17 cellular contexts compared by ENCODE assay signal in the genomic region with DNA sequence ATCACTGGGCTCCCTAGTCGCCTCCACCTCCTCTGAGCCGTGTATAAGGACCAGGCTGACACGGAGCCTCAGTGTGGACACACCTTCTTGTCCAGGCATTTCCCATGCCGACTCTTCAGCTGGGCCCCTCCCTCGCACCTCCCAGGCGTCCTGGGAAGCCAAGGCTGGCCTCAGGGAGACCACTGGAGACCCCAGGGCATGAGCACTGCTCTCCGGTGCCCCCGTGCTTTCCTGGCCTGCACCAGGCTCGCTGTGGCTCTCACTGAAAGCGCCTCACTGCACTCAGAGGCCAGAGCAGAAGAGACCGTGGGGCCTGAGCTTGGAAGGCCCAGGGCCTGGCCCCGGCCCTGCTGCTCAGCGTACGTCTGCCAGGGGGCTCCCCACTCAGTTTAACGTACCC. TPM values are rescaled to one million over a fixed set of nuclear protein-coding genes. Genes with fewer than 3 reads are reported as not detected.
DNase-seq lines count a peak whose midpoint lies in the region; ATAC-seq, FAIRE-seq and TF ChIP-seq lines count a peak whose summit lies in the region.
"Had no signal": no experiment of that assay in that cellular context is flagged by ENCODE, and none has a peak within 500 bp of the region (broad histone marks: within the 10 kb centered on the region; RNA-seq: fewer than 3 reads in every experiment).

No MANE protein-coding gene starts in this region.

- peaks cover 7% of the 10 kb centered on the region for H3K9me3 Mint-ChIP-seq in WTC11

- no peak for TF ChIP-seq RAD21 in HepG2 (CRISPR knock-in tag; IDR thresholded peaks at IDR 0.05)

- H3K27ac ChIP-seq in HepG2 (ENCODE audit: extremely low read length, insufficient read depth, low read length) (no peak overlapping the region), sigmoid colon (no peak overlapping the region)
- H3K27ac ChIP-seq: C4-2B had no signal

- H3K4me3 Mint-ChIP-seq in WTC11: no peak overlapping the region

- in situ Hi-C loops in HepG2 (cut with HindIII; ENCODE audit: extremely low pct_ligation_motif_present, low pct_unique_long_range_greater_than_20kb): no loop called here

- peaks cover 4% of the 10 kb centered on the region for H3K36me3 Mint-ChIP-seq in WTC11

- BruUV-seq in HepG2 (replicated peaks; lab: Mats Ljungman, UMichigan): no TSS peak

- no peaks in the 10 kb centered on the region for H3K27me3 Mint-ChIP-seq in WTC11 (ENCODE audit: low read depth)

- no peak for TF ChIP-seq EP300 in HepG2 (IDR thresholded peaks at IDR 0.05; ENCODE audit: low read depth in 2 of 2, low read length in 2 of 2)
- no peak for TF ChIP-seq EP300 in HepG2 (CRISPR knock-in tag; IDR thresholded peaks at IDR 0.05; ENCODE audit: borderline replicate concordance)
- TF ChIP-seq EP300 in sigmoid colon (IDR thresholded peaks at IDR 0.05): no peak

- H3K79me2 ChIP-seq in HepG2 (ENCODE audit: insufficient read depth, low read length): no peaks in the 10 kb centered on the region

- H3K4me3 ChIP-seq in HepG2 (replicated peaks in 1 of 3; ENCODE audit: insufficient read depth in 1 of 3, low read depth in 2 of 3, low read length in 3 of 3): no peak overlapping the region
- H3K4me3 ChIP-seq in sigmoid colon: no peak overlapping the region

- H3K27me3 ChIP-seq in HepG2 (ENCODE audit: control insufficient read depth in 1 of 2, insufficient read depth in 2 of 2, low read length in 2 of 2) (no peaks in the 10 kb centered on the region), sigmoid colon (no peaks in the 10 kb centered on the region)

- H3K4me2 ChIP-seq in HepG2 (ENCODE audit: low read depth, low read length): no peak overlapping the region

- ATAC-seq in WTC11: peak; percentile 61
- ATAC-seq in HepG2: peak; percentile 41
- no peak for ATAC-seq in GM21381 (IDR thresholded peaks at IDR 0.05; ENCODE audit: unreplicated experiment)
- no peak for ATAC-seq in GM19351 (IDR thresholded peaks at IDR 0.05; ENCODE audit: unreplicated experiment)

- H3K4me1 ChIP-seq in HepG2 (ENCODE audit: insufficient read depth, low read length) (no peaks in the 10 kb centered on the region), sigmoid colon (no peaks in the 10 kb centered on the region)

- DNase-seq in activated effector memory CD4-positive, alpha-beta T cell treated with anti-CD3 and anti-CD28 coated beads, Interleukin-2, amount 50 U/mL, for 16 hours: peak; percentile 54
- no peak for DNase-seq in activated effector memory CD4-positive, alpha-beta T cell treated with Interleukin-2 at 50 U/mL for 16 hours
- peak; percentile 39 for DNase-seq in WTC11 (ENCODE audit: low spot score)
- DNase-seq in HepG2 (ENCODE audit: low spot score): no peak
- DNase-seq in sigmoid colon: peak; percentile 54
- no peak for DNase-seq in stimulated activated CD4-positive, alpha-beta T cell treated with anti-CD3 and anti-CD28 coated beads, Interleukin-1b, Interleukin-23, amount 100 ng/mL, for 48 hours
- DNase-seq: IMR-90, Kasumi-1, NCI-H1105 treated with DMSO at 0.1 percent for 48 hours, NCI-H187, NCI-H510A, NCI-H82 had no signal

- TF ChIP-seq CTCF in WTC11 (IDR thresholded peaks at IDR 0.05) (no peak), HepG2 (CRISPR knock-in tag; IDR thresholded peaks at IDR 0.05) (0 out of 2 replicates have a peak, but pooled peaks have one; percentile 23), sigmoid colon (IDR thresholded peaks at IDR 0.05) (no peak)

- 57% methylated on average over 13 of the region's 15 CpGs for WGBS in HepG2 (ENCODE audit: low lambda C conversion rate)
- WGBS in sigmoid colon, 2 donors: 91 to 92% methylated on average over 15 of the region's 15 CpGs

- no peak overlapping the region for H3K27ac Mint-ChIP-seq in WTC11

- intact Hi-C loops in HepG2 (cut with micrococcal nuclease; ENCODE audit: unreplicated experiment) (no loop called here), sigmoid colon (cut with DNase I) (no loop called here)

- no peaks in the 10 kb centered on the region for H3K9me3 ChIP-seq in HepG2 (ENCODE audit: low read length)
- H3K9me3 ChIP-seq in sigmoid colon: no peaks in the 10 kb centered on the region

- no peak for FAIRE-seq in HepG2 (lab: Jason Lieb, UNC)
- FAIRE-seq: A204.1, RCC 7860 had no signal

- H3K4me1 Mint-ChIP-seq in WTC11: no peaks in the 10 kb centered on the region

- H2AFZ ChIP-seq in HepG2 (ENCODE audit: low read length): no peak overlapping the region

- TF ChIP-seq POLR2A in HepG2 (IDR thresholded peaks at IDR 0.05; ENCODE audit: insufficient read depth in 1 of 2, low read depth in 2 of 2, low read length in 2 of 2): no peak
- no peak for TF ChIP-seq POLR2A in sigmoid colon (IDR thresholded peaks at IDR 0.05)

- H3K9ac ChIP-seq in HepG2 (ENCODE audit: insufficient read depth, low read depth, low read length): no peak overlapping the region

- H4K20me1 ChIP-seq in HepG2 (ENCODE audit: insufficient read depth, low read length): no peaks in the 10 kb centered on the region; the same call in 1 of the 2 replicates

- H3K36me3 ChIP-seq in HepG2 (replicated peaks in 1 of 2; ENCODE audit: control insufficient read depth in 1 of 2, insufficient read depth in 2 of 2, low read length in 2 of 2) (no peaks in the 10 kb centered on the region), sigmoid colon (peaks cover 10 to 41% (median 14%) of the 10 kb centered on the region in 4 donors)

- POLR2A ChIA-PET in WTC11 (lab: Charles Lee): no interaction called here
- POLR2A ChIA-PET in HepG2 (lab: Yijun Ruan, JAX): no interaction called here

- CTCF ChIA-PET in WTC11 (lab: Charles Lee) (interaction anchor here (0.7 to 1.5 kb wide), 9 partner anchors 10 to 133 kb away, joined by 3 to 7 read pairs (median 3); no protein-coding TSS in a partner anchor), HepG2 (lab: Yijun Ruan, JAX; ENCODE audit: low intra/inter-chr PET ratio, low total read pairs) (no interaction called here)

RNA-seq across cellular contexts. Expression of a gene that starts 31.4 kb away (rescaled TPM):
- total RNA-seq in WTC11 (2021) (4.0 to 4.6 TPM (median 4.4 TPM) in 3 replicates), HepG2 (2016; rRNA removed; fragmentation: Illumina TruSeq; extraction: Trizol) (3.9 and 4.6 TPM in 2 replicates), sigmoid colon (10 to 100 TPM in 1 of 4 donors, 1 to 10 TPM in 3; 6.1 to 15.5 (median 8.1) TPM)
- 2.1 and 2.2 TPM in 2 replicates for total RNA-seq in HepG2 (2016; cell fraction: cytosol; rRNA removed; fragmentation: Illumina TruSeq; extraction: Trizol; ENCODE audit: low read depth)
- 3.2 and 4.3 TPM in 2 replicates for total RNA-seq in HepG2 (2016; cell fraction: insoluble cytoplasmic fraction; rRNA removed; fragmentation: Illumina TruSeq; extraction: Trizol)
- 2.1 and 2.5 TPM in 2 replicates for total RNA-seq in HepG2 (2016; cell fraction: membrane; rRNA removed; fragmentation: Illumina TruSeq; extraction: Trizol)
- 5.9 and 7.5 TPM in 2 replicates for total RNA-seq in HepG2 (2016; cell fraction: nucleus; rRNA removed; fragmentation: Illumina TruSeq; extraction: Trizol)
- polyA plus RNA-seq in HepG2 (2011; rRNA removed) (4.2 and 4.3 TPM in 2 replicates), sigmoid colon (1 to 10 TPM; 1.4 to 6.2 (median 1.8) TPM)
- polyA plus RNA-seq in HepG2 (2011; cell fraction: cytosol; rRNA removed): 1.8 and 1.9 TPM in 2 replicates
- 14.3 and 14.5 TPM in 2 replicates for polyA plus RNA-seq in HepG2 (2011; cell fraction: nucleus; rRNA removed)
- polyA plus RNA-seq in HepG2 (2012): 3.2 and 3.6 TPM in 2 replicates
- 0.82 and 0.88 TPM in 2 replicates for polyA plus RNA-seq in HepG2 (2016; cell fraction: cytosol; fragmentation: Illumina TruSeq; extraction: Trizol; ENCODE audit: low read depth)
- polyA plus RNA-seq in HepG2 (2016; cell fraction: insoluble cytoplasmic fraction; fragmentation: Illumina TruSeq; extraction: Trizol; ENCODE audit: low read depth): 3.6 and 4.7 TPM in 2 replicates
- 2.6 and 2.7 TPM in 2 replicates for polyA plus RNA-seq in HepG2 (2016; cell fraction: membrane; fragmentation: Illumina TruSeq; extraction: Trizol; ENCODE audit: low read depth)
- 11.7 and 14.6 TPM in 2 replicates for polyA plus RNA-seq in HepG2 (2016; cell fraction: nucleus; fragmentation: Illumina TruSeq; extraction: Trizol; ENCODE audit: insufficient read depth, low read depth)
- 2.7 and 3.0 TPM in 2 replicates for polyA minus RNA-seq in HepG2 (2011; rRNA and poly(A)+ RNA removed; ENCODE audit: low replicate concordance)
- polyA minus RNA-seq in HepG2 (2011; cell fraction: cytosol; rRNA and poly(A)+ RNA removed): 0.88 and 1.4 TPM in 2 replicates
- polyA minus RNA-seq in HepG2 (2011; cell fraction: nucleus; rRNA and poly(A)+ RNA removed): 11.1 and 12.3 TPM in 2 replicates

RNA-seq across cellular contexts. Expression of a gene that starts 33.6 kb away (rescaled TPM):
- total RNA-seq in WTC11 (2021) (12.2 to 14.1 TPM (median 13.6 TPM) in 3 replicates), HepG2 (2016; rRNA removed; fragmentation: Illumina TruSeq; extraction: Trizol) (3.5 and 4.7 TPM in 2 replicates), sigmoid colon (10 to 100 TPM in 1 of 4 donors, 1 to 10 TPM in 3; 7.7 to 10.2 (median 9.3) TPM)
- total RNA-seq in HepG2 (2016; cell fraction: cytosol; rRNA removed; fragmentation: Illumina TruSeq; extraction: Trizol; ENCODE audit: low read depth): 1.3 and 1.8 TPM in 2 replicates
- 3.2 and 5.1 TPM in 2 replicates for total RNA-seq in HepG2 (2016; cell fraction: insoluble cytoplasmic fraction; rRNA removed; fragmentation: Illumina TruSeq; extraction: Trizol)
- total RNA-seq in HepG2 (2016; cell fraction: membrane; rRNA removed; fragmentation: Illumina TruSeq; extraction: Trizol): 3.2 and 3.7 TPM in 2 replicates
- total RNA-seq in HepG2 (2016; cell fraction: nucleus; rRNA removed; fragmentation: Illumina TruSeq; extraction: Trizol): 2.9 and 3.1 TPM in 2 replicates
- polyA plus RNA-seq in HepG2 (2011; rRNA removed) (2.3 and 3.7 TPM in 2 replicates), sigmoid colon (10 to 100 TPM; 27.0 to 50.8 (median 28.2) TPM)
- polyA plus RNA-seq in HepG2 (2011; cell fraction: cytosol; rRNA removed): 3.1 and 4.4 TPM in 2 replicates
- 12.7 and 14.5 TPM in 2 replicates for polyA plus RNA-seq in HepG2 (2011; cell fraction: nucleus; rRNA removed)
- polyA plus RNA-seq in HepG2 (2012): 2.3 and 4.1 TPM in 2 replicates
- polyA plus RNA-seq in HepG2 (2016; cell fraction: cytosol; fragmentation: Illumina TruSeq; extraction: Trizol; ENCODE audit: low read depth): 1.2 and 1.3 TPM in 2 replicates
- polyA plus RNA-seq in HepG2 (2016; cell fraction: insoluble cytoplasmic fraction; fragmentation: Illumina TruSeq; extraction: Trizol; ENCODE audit: low read depth): 2.8 and 3.2 TPM in 2 replicates
- 2.2 and 2.3 TPM in 2 replicates for polyA plus RNA-seq in HepG2 (2016; cell fraction: membrane; fragmentation: Illumina TruSeq; extraction: Trizol; ENCODE audit: low read depth)
- 5.4 and 5.6 TPM in 2 replicates for polyA plus RNA-seq in HepG2 (2016; cell fraction: nucleus; fragmentation: Illumina TruSeq; extraction: Trizol; ENCODE audit: insufficient read depth, low read depth)
- 3.9 and 6.3 TPM in 2 replicates for polyA minus RNA-seq in HepG2 (2011; rRNA and poly(A)+ RNA removed; ENCODE audit: low replicate concordance)
- polyA minus RNA-seq in HepG2 (2011; cell fraction: cytosol; rRNA and poly(A)+ RNA removed): 4.8 and 5.9 TPM in 2 replicates
- 2.7 and 3.5 TPM in 2 replicates for polyA minus RNA-seq in HepG2 (2011; cell fraction: nucleus; rRNA and poly(A)+ RNA removed)

RNA-seq across cellular contexts. Expression of a gene that starts 55.6 kb away (rescaled TPM):
- total RNA-seq in WTC11 (2021): 20.7 to 23.2 TPM (median 22.2 TPM) in 3 replicates
- 18.9 and 19.4 TPM in 2 replicates for total RNA-seq in HepG2 (2016; rRNA removed; fragmentation: Illumina TruSeq; extraction: Trizol)
- 6.4 and 9.0 TPM in 2 replicates for total RNA-seq in HepG2 (2016; cell fraction: cytosol; rRNA removed; fragmentation: Illumina TruSeq; extraction: Trizol; ENCODE audit: low read depth)
- total RNA-seq in HepG2 (2016; cell fraction: insoluble cytoplasmic fraction; rRNA removed; fragmentation: Illumina TruSeq; extraction: Trizol): 18.5 and 19.3 TPM in 2 replicates
- total RNA-seq in HepG2 (2016; cell fraction: membrane; rRNA removed; fragmentation: Illumina TruSeq; extraction: Trizol): 13.9 and 14.9 TPM in 2 replicates
- total RNA-seq in HepG2 (2016; cell fraction: nucleus; rRNA removed; fragmentation: Illumina TruSeq; extraction: Trizol): 8.4 and 10.8 TPM in 2 replicates
- polyA plus RNA-seq in HepG2 (2011; rRNA removed): 9.9 and 10.9 TPM in 2 replicates
- polyA plus RNA-seq in HepG2 (2011; cell fraction: cytosol; rRNA removed): 7.4 and 11.6 TPM in 2 replicates
- polyA plus RNA-seq in HepG2 (2011; cell fraction: nucleus; rRNA removed): 13.7 and 17.7 TPM in 2 replicates
- 12.0 and 12.5 TPM in 2 replicates for polyA plus RNA-seq in HepG2 (2012)
- polyA plus RNA-seq in HepG2 (2016; cell fraction: cytosol; fragmentation: Illumina TruSeq; extraction: Trizol; ENCODE audit: low read depth): 9.3 and 10.8 TPM in 2 replicates
- polyA plus RNA-seq in HepG2 (2016; cell fraction: insoluble cytoplasmic fraction; fragmentation: Illumina TruSeq; extraction: Trizol; ENCODE audit: low read depth): 19.9 and 20.6 TPM in 2 replicates
- polyA plus RNA-seq in HepG2 (2016; cell fraction: membrane; fragmentation: Illumina TruSeq; extraction: Trizol; ENCODE audit: low read depth): 11.2 and 12.1 TPM in 2 replicates
- polyA plus RNA-seq in HepG2 (2016; cell fraction: nucleus; fragmentation: Illumina TruSeq; extraction: Trizol; ENCODE audit: insufficient read depth, low read depth): 19.7 and 20.0 TPM in 2 replicates
- polyA minus RNA-seq in HepG2 (2011; rRNA and poly(A)+ RNA removed; ENCODE audit: low replicate concordance): 10.2 and 30.6 TPM in 2 replicates
- polyA minus RNA-seq in HepG2 (2011; cell fraction: cytosol; rRNA and poly(A)+ RNA removed): 4.4 and 5.4 TPM in 2 replicates
- polyA minus RNA-seq in HepG2 (2011; cell fraction: nucleus; rRNA and poly(A)+ RNA removed): 6.1 and 7.1 TPM in 2 replicates
- 1 to 10 TPM; 4.3 to 8.4 (median 6.1) TPM for total RNA-seq in sigmoid colon
- 10 to 100 TPM; 10.4 to 12.8 (median 12.6) TPM for polyA plus RNA-seq in sigmoid colon

Comparison
In these comparisons a context has a peak if more than half of its experiments do, and no peak if none do; other contexts are left out.
1. DNase-seq: peak in activated effector memory CD4-positive, alpha-beta T cell treated with anti-CD3 and anti-CD28 coated beads, Interleukin-2, amount 50 U/mL, for 16 hours (single experiment), WTC11 (single experiment) and sigmoid colon (single experiment); none in activated effector memory CD4-positive, alpha-beta T cell treated with Interleukin-2 at 50 U/mL for 16 hours (single experiment), HepG2 (single experiment) and stimulated activated CD4-positive, alpha-beta T cell treated with anti-CD3 and anti-CD28 coated beads, Interleukin-1b, Interleukin-23, amount 100 ng/mL, for 48 hours (single experiment).
2. ATAC-seq: peak in WTC11 (single experiment) and HepG2 (single experiment); none in GM21381 (single experiment) and GM19351 (single experiment).